ENCODE assay signal across 25 cellular contexts in the genomic region with DNA sequence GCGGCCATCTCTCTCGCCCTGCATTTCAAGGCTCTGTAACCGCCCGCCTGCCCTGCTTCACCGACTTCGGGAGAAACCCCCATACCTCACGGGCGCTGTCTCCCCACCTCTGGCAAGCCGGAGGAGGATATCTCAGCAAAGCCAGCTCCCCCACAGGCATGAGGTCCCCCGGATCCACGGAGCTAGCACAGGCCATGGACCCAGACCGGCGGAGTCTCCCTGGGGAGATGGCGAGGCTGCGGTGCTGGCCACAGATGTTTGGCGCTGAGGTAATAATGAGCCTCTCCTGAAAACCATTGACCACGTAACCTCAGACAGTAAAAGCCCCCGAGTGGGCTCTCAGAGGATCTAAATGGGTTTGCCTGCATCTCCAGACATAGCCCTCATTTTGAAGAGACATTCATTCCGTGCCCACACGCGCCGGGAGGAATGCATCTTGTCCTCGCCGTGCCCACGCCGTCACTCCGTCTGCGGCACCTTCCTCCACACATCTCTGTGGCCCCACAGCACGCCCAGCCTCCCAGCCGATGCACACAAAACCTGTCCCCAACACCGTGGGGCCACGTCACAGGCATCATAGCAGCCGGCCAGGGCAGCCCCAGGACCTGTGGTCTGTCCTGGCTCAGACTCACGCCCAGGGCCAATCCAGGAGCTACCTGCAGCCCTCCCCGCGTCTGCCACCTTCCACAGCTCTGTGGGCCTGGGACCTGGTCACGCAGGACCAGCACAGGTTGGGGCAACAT.
DNase-seq lines count a peak whose midpoint lies in the region; ATAC-seq and TF ChIP-seq lines count a peak whose summit lies in the region.
"Had no signal": no experiment of that assay in that cellular context is flagged by ENCODE, and none has a peak within 500 bp of the region (broad histone marks: within the 10 kb centered on the region; RNA-seq: fewer than 3 reads in every experiment).

No MANE protein-coding gene starts in this region.

- H3K14ac ChIP-seq in IMR-90 (replicated peaks; ENCODE audit: low read depth, low read length), result no peak overlapping the region

- no peaks in the 10 kb centered on the region for H3K9me1 ChIP-seq in IMR-90 (ENCODE audit: insufficient read depth, low read length)

- no peak overlapping the region for H3K9ac ChIP-seq in IMR-90 (ENCODE audit: low read depth, low read length)

- no peaks in the 10 kb centered on the region for H3K36me3 Mint-ChIP-seq in activated T-cell treated with anti-CD3 and anti-CD28 coated beads, Interleukin-2, amount 50 U/mL, for 24 hours (ENCODE audit: low read depth)
- H3K36me3 Mint-ChIP-seq: activated naive CD8-positive, alpha-beta T cell treated with anti-CD3 and anti-CD28 coated beads, Interleukin-2, amount 10 ng/mL, durations not matched to agents 7 days and 5 days; CD14-positive monocyte; naive B cell; stimulated activated memory B cell treated with anti-CD40 and anti-IgM and Interleukin-4, amounts not matched to agents 10 μg/mL and 1 μg/mL and 100 μg/mL, for 72 hours had no signal

- no peak overlapping the region for H3K56ac ChIP-seq in IMR-90 (ENCODE audit: extremely low read depth, insufficient read depth, low read length)

- no peak overlapping the region for H3K4me3 Mint-ChIP-seq in activated T-cell treated with anti-CD3 and anti-CD28 coated beads, Interleukin-2, amount 50 U/mL, for 24 hours
- H3K4me3 Mint-ChIP-seq: activated CD8-positive, alpha-beta T cell treated with anti-CD3 and anti-CD28 coated beads, Interleukin-2, amount 10 ng/mL, durations not matched to agents 7 days and 5 days; activated naive CD8-positive, alpha-beta T cell treated with anti-CD3 and anti-CD28 coated beads, Interleukin-2, amount 10 ng/mL, durations not matched to agents 7 days and 5 days; CD14-positive monocyte; naive B cell; stimulated activated memory B cell treated with anti-CD40 and anti-IgM and Interleukin-4, amounts not matched to agents 10 μg/mL and 1 μg/mL and 100 μg/mL, for 72 hours; T-helper 1 cell treated with Interleukin-12 subunit alpha and Interleukin-12 subunit beta and Interleukin-4 antibody, amounts not matched to agents 30 μg/mL and 1 μg/mL, for 36 hours had no signal

- no peak overlapping the region for H2BK120ac ChIP-seq in IMR-90 (ENCODE audit: low read depth, low read length)

- TF ChIP-seq POLR2A in IMR-90 (IDR thresholded peaks at IDR 0.05; ENCODE audit: low read depth, low read length), result no peak
- TF ChIP-seq POLR2A in stomach (IDR thresholded peaks at IDR 0.05), result no peak

- H3K4ac ChIP-seq in IMR-90 (ENCODE audit: low read depth, low read length), result no peak overlapping the region

- in situ Hi-C loops in IMR-90 (cut with MboI; ENCODE audit: low sequenced_read_pairs), result no loop called here

- no peak overlapping the region for H4K8ac ChIP-seq in IMR-90 (ENCODE audit: low read depth in 2 of 2, low read length in 2 of 2)

- no peaks in the 10 kb centered on the region for H3K79me1 ChIP-seq in IMR-90 (ENCODE audit: low read depth in 1 of 2, low read length in 2 of 2)

- no peak overlapping the region for H3K18ac ChIP-seq in IMR-90 (ENCODE audit: low read depth, low read length)

- H3K36me3 ChIP-seq in IMR-90 (ENCODE audit: control insufficient read depth, insufficient read depth, low read length), result no peaks in the 10 kb centered on the region
- no peaks in the 10 kb centered on the region for H3K36me3 ChIP-seq in stomach
- no peaks in the 10 kb centered on the region for H3K36me3 ChIP-seq in left lung
- H3K36me3 ChIP-seq: vagina had no signal

- no peak overlapping the region for H4K91ac ChIP-seq in IMR-90 (ENCODE audit: insufficient read depth, low read depth, low read length)

- no peaks in the 10 kb centered on the region for H3K4me1 Mint-ChIP-seq in activated T-cell treated with anti-CD3 and anti-CD28 coated beads, Interleukin-2, amount 50 U/mL, for 24 hours (ENCODE audit: low read depth)
- H3K4me1 Mint-ChIP-seq: activated naive CD8-positive, alpha-beta T cell treated with anti-CD3 and anti-CD28 coated beads, Interleukin-2, amount 10 ng/mL, durations not matched to agents 7 days and 5 days had no signal

- CTCF ChIA-PET in IMR-90 (lab: Yijun Ruan, JAX), result no interaction called here

- dilution Hi-C loops in IMR-90 (cut with HindIII; ENCODE audit: low sequenced_read_pairs, unreplicated experiment), result no loop called here

- H3K4me3 ChIP-seq in IMR-90 (ENCODE audit: insufficient read depth, low read depth, low read length) (no peak overlapping the region), stomach (peak overlapping the region in 1 of 4 donors; percentile 3), left lung (no peak overlapping the region)
- H3K4me3 ChIP-seq: SK-N-MC, vagina had no signal

- no peak for TF ChIP-seq EP300 in stomach (IDR thresholded peaks at IDR 0.05)

- intact Hi-C loops in IMR-90 (cut with micrococcal nuclease) (no loop called here), stomach (cut with DNase I; ENCODE audit: low total_unique reads) (no loop called here), left lung (cut with DNase I) (loop anchor here in 1 of 2 donors (10.0 kb wide), 1 partner anchor 65 kb away; no protein-coding TSS in a partner anchor)

- H4K20me1 ChIP-seq in IMR-90 (ENCODE audit: insufficient read depth, low read length), result no peaks in the 10 kb centered on the region

- 72% methylated on average over 20 of the region's 37 CpGs; no CpG with 5 or more reads in 1 of the 2 experiments for WGBS in IMR-90 (ENCODE audit: extremely low coverage in 2 of 2, insufficient read length in 1 of 2), 2 experiments
- 68 to 79% (median 69%) methylated on average over 33 to 37 of the region's 37 CpGs for WGBS in stomach, 5 donors

- ATAC-seq in IMR-90 (ENCODE audit: low read depth), result no peak
- no peak for ATAC-seq in left lung
- ATAC-seq in GM18511 (IDR thresholded peaks at IDR 0.05; ENCODE audit: unreplicated experiment), result no peak
- ATAC-seq: activated CD8-positive, alpha-beta T cell treated with anti-CD3 and anti-CD28 coated beads, Interleukin-2, amount 10 ng/mL, durations not matched to agents 7 days and 5 days; stimulated activated memory B cell treated with anti-CD40 and anti-IgM and Interleukin-4, amounts not matched to agents 10 μg/mL and 1 μg/mL and 100 μg/mL, for 72 hours had no signal

- no peak overlapping the region for H2AFZ ChIP-seq in IMR-90 (replicated peaks; ENCODE audit: low read length, poor library complexity)

- no peak for TF ChIP-seq RAD21 in IMR-90 (IDR thresholded peaks at IDR 0.05; ENCODE audit: low read length)

- BruUV-seq in IMR-90 (replicated peaks; lab: Mats Ljungman, UMichigan), result no TSS peak

- no peaks in the 10 kb centered on the region for H3K9me3 Mint-ChIP-seq in activated T-cell treated with anti-CD3 and anti-CD28 coated beads, Interleukin-2, amount 50 U/mL, for 24 hours
- H3K9me3 Mint-ChIP-seq: activated naive CD8-positive, alpha-beta T cell treated with anti-CD3 and anti-CD28 coated beads, Interleukin-2, amount 10 ng/mL, durations not matched to agents 7 days and 5 days; CD14-positive monocyte; naive B cell; stimulated activated memory B cell treated with anti-CD40 and anti-IgM and Interleukin-4, amounts not matched to agents 10 μg/mL and 1 μg/mL and 100 μg/mL, for 72 hours; T-helper 1 cell treated with Interleukin-12 subunit alpha and Interleukin-12 subunit beta and Interleukin-4 antibody, amounts not matched to agents 30 μg/mL and 1 μg/mL, for 36 hours had no signal

- H2BK5ac ChIP-seq in IMR-90 (ENCODE audit: low read depth, low read length, poor library complexity, severe bottlenecking), result no peak overlapping the region

- no peaks in the 10 kb centered on the region for H3K4me1 ChIP-seq in IMR-90 (ENCODE audit: control insufficient read depth, insufficient read depth, low read length)
- H3K4me1 ChIP-seq in stomach, result peaks cover 46 to 72% (median 67%) of the 10 kb centered on the region in 4 donors
- H3K4me1 ChIP-seq in left lung, result peaks cover 0 to 21% of the 10 kb centered on the region in 2 donors

- H2BK15ac ChIP-seq in IMR-90 (ENCODE audit: low read depth, low read length), result no peak overlapping the region

- no peak overlapping the region for H3K23ac ChIP-seq in IMR-90 (ENCODE audit: low read depth, low read length)

- TF ChIP-seq CTCF in IMR-90 (conservative IDR thresholded peaks at IDR 0.05; ENCODE audit: low read depth, low read length), result no peak
- TF ChIP-seq CTCF in stomach (IDR thresholded peaks at IDR 0.05), result no peak
- no peak for TF ChIP-seq CTCF in left lung (IDR thresholded peaks at IDR 0.05)

- H2AK5ac ChIP-seq in IMR-90 (ENCODE audit: low read depth, low read length), result no peak overlapping the region

- H3K27me3 ChIP-seq in IMR-90 (ENCODE audit: control insufficient read depth, insufficient read depth, low read length) (no peaks in the 10 kb centered on the region; the same call in 1 of the 2 replicates), layer of hippocampus (ENCODE audit: control insufficient read depth, insufficient read depth, low read length) (peaks cover 3% of the 10 kb centered on the region), stomach (peaks cover 0 to 7% (median 0%) of the 10 kb centered on the region in 3 donors), left lung (peaks cover 1 to 63% of the 10 kb centered on the region in 2 donors)
- H3K27me3 ChIP-seq: vagina had no signal

- no peak overlapping the region for H3K27ac ChIP-seq in IMR-90 (ENCODE audit: insufficient read depth, low read length)
- peak overlapping the region; percentile 78 for H3K27ac ChIP-seq in caudate nucleus (ENCODE audit: low read depth, low read length)
- peak overlapping the region; percentile 74 for H3K27ac ChIP-seq in layer of hippocampus (ENCODE audit: low read depth, low read length)
- H3K27ac ChIP-seq in stomach, result peak overlapping the region; percentile 77 to 91 (median 84)
- H3K27ac ChIP-seq in left lung, result no peak overlapping the region
- H3K27ac ChIP-seq: RWPE1, SK-N-MC, vagina had no signal

- H3K4me2 ChIP-seq in IMR-90 (ENCODE audit: low read depth, low read length), result no peak overlapping the region

- H4K5ac ChIP-seq in IMR-90 (ENCODE audit: low read depth, low read length), result no peak overlapping the region

- no peak overlapping the region for H2BK20ac ChIP-seq in IMR-90 (ENCODE audit: low read depth, low read length)

- peak overlapping the region; percentile 55 for H2AK9ac ChIP-seq in IMR-90 (replicated peaks; ENCODE audit: low read depth, low read length, poor library complexity)

- peaks cover 1% of the 10 kb centered on the region; the same call in 1 of the 2 replicates for H3K9me3 ChIP-seq in IMR-90 (ENCODE audit: control insufficient read depth, insufficient read depth, low read length)
- H3K9me3 ChIP-seq in stomach, result no peaks in the 10 kb centered on the region
- no peaks in the 10 kb centered on the region for H3K9me3 ChIP-seq in left lung
- H3K9me3 ChIP-seq: vagina had no signal

- peaks cover 9% of the 10 kb centered on the region for H3K27me3 Mint-ChIP-seq in activated T-cell treated with anti-CD3 and anti-CD28 coated beads, Interleukin-2, amount 50 U/mL, for 24 hours

- no peak overlapping the region for H3K27ac Mint-ChIP-seq in activated T-cell treated with anti-CD3 and anti-CD28 coated beads, Interleukin-2, amount 50 U/mL, for 24 hours
- H3K27ac Mint-ChIP-seq: activated CD8-positive, alpha-beta T cell treated with anti-CD3 and anti-CD28 coated beads, Interleukin-2, amount 10 ng/mL, durations not matched to agents 7 days and 5 days; activated naive CD8-positive, alpha-beta T cell treated with anti-CD3 and anti-CD28 coated beads, Interleukin-2, amount 10 ng/mL, durations not matched to agents 7 days and 5 days; CD14-positive monocyte; stimulated activated memory B cell treated with anti-CD40 and anti-IgM and Interleukin-4, amounts not matched to agents 10 μg/mL and 1 μg/mL and 100 μg/mL, for 72 hours; T-helper 1 cell treated with Interleukin-12 subunit alpha and Interleukin-12 subunit beta and Interleukin-4 antibody, amounts not matched to agents 30 μg/mL and 1 μg/mL, for 36 hours had no signal

- no peak for DNase-seq in IMR-90
- no peak for DNase-seq in caudate nucleus (lab: John Stamatoyannopoulos, UW)
- no peak for DNase-seq in stomach
- no peak for DNase-seq in left lung
- no peak for DNase-seq in LoVo (ENCODE audit: low spot score)
- DNase-seq in activated T-cell treated with anti-CD3 and anti-CD28 coated beads, Interleukin-2, amount 50 U/mL, for 24 hours, result no peak
- DNase-seq: activated CD8-positive, alpha-beta T cell treated with anti-CD3 and anti-CD28 coated beads, Interleukin-2, amount 10 ng/mL, durations not matched to agents 7 days and 5 days; activated effector memory CD4-positive, alpha-beta T cell treated with Interleukin-2 at 50 U/mL for 16 hours; activated naive CD8-positive, alpha-beta T cell treated with anti-CD3 and anti-CD28 coated beads, Interleukin-2, amount 10 ng/mL, durations not matched to agents 7 days and 5 days; activated T-cell treated with anti-CD3 and anti-CD28 coated beads for 4 hours; DND-41; effector memory CD4-positive, alpha-beta T cell; mesendoderm; naive B cell; NCI-H1436 treated with DMSO at 0.1 percent for 48 hours; NCI-H82; stimulated activated CD4-positive, alpha-beta T cell treated with anti-CD3 and anti-CD28 coated beads, Interleukin-4, amount 100 ng/mL, for 4 hours had no signal

- POLR2A ChIA-PET in IMR-90 (lab: Charles Lee; ENCODE audit: unreplicated experiment), result no interaction called here

Comparison
In these comparisons a context has a peak if more than half of its experiments do, and no peak if none do; other contexts are left out.
1. H3K27ac ChIP-seq: peak in caudate nucleus (single experiment), layer of hippocampus (single experiment) and stomach (5 of 5); none in IMR-90 (single experiment) and left lung (0 of 2).